15 cellular contexts compared by ENCODE assay signal in genomic region chr3:183202004-183202722, GRCh38. TPM values are rescaled to one million over a fixed set of nuclear protein-coding genes. Genes with fewer than 3 reads are reported as not detected.
DNase-seq lines count a peak whose midpoint lies in the region; ATAC-seq and TF ChIP-seq lines count a peak whose summit lies in the region.
"Had no signal": no experiment of that assay in that cellular context is flagged by ENCODE, and none has a peak within 500 bp of the region (broad histone marks: within the 10 kb centered on the region; RNA-seq: fewer than 3 reads in every experiment).

No MANE protein-coding gene starts in this region.

- no peak for DNase-seq in activated T-cell treated with anti-CD3 and anti-CD28 coated beads, Interleukin-2, amount 50 U/mL, for 24 hours
- no peak for DNase-seq in activated T-cell treated with anti-CD3 and anti-CD28 coated beads, Interleukin-2, amount 50 U/mL, for 48 hours
- DNase-seq in T-helper 2 cell treated with Interferon-gamma antibody and Interleukin-4, amounts not matched to agents 5 μg/mL and 100 μg/mL, for 36 hours (ENCODE audit: low spot score) = no peak
- peak; percentile 12 for DNase-seq in central memory CD4-positive, alpha-beta T cell
- DNase-seq in stimulated activated effector memory CD8-positive, alpha-beta T cell treated with anti-CD3 and anti-CD28 coated beads, Interleukin-12 subunit alpha, Interleukin-12 subunit beta, amount 100 ng/mL, for 72 hours (ENCODE audit: low spot score in 2 of 2) = no peak
- DNase-seq in BE2C = no peak
- no peak for DNase-seq in nucleus accumbens (lab: John Stamatoyannopoulos, UW)
- DNase-seq: DMS 273 treated with DMSO at 0.1 percent for 48 hours, NCI-H226, posterior cingulate gyrus, spleen had no signal

- TF ChIP-seq CTCF in BE2C (IDR thresholded peaks at IDR 0.05; ENCODE audit: low read depth, low read length) = no peak

- H3K36me3 Mint-ChIP-seq in activated T-cell treated with anti-CD3 and anti-CD28 coated beads, Interleukin-2, amount 50 U/mL, for 24 hours (ENCODE audit: low read depth) = peaks cover 16% of the 10 kb centered on the region
- peaks cover 25% of the 10 kb centered on the region for H3K36me3 Mint-ChIP-seq in T-helper 2 cell treated with Interferon-gamma antibody and Interleukin-4, amounts not matched to agents 5 μg/mL and 100 μg/mL, for 36 hours (ENCODE audit: low read depth)
- no peaks in the 10 kb centered on the region for H3K36me3 Mint-ChIP-seq in stimulated activated effector memory CD8-positive, alpha-beta T cell treated with anti-CD3 and anti-CD28 coated beads, Interleukin-12 subunit alpha, Interleukin-12 subunit beta, amount 100 ng/mL, for 72 hours

- H3K9me3 ChIP-seq in BE2C = no peaks in the 10 kb centered on the region

- no peaks in the 10 kb centered on the region for H3K4me1 ChIP-seq in BE2C

- peaks cover 20% of the 10 kb centered on the region for H3K9me3 Mint-ChIP-seq in activated T-cell treated with anti-CD3 and anti-CD28 coated beads, Interleukin-2, amount 50 U/mL, for 24 hours
- H3K9me3 Mint-ChIP-seq in T-helper 2 cell treated with Interferon-gamma antibody and Interleukin-4, amounts not matched to agents 5 μg/mL and 100 μg/mL, for 36 hours = peaks cover 20% of the 10 kb centered on the region
- H3K9me3 Mint-ChIP-seq in stimulated activated effector memory CD8-positive, alpha-beta T cell treated with anti-CD3 and anti-CD28 coated beads, Interleukin-12 subunit alpha, Interleukin-12 subunit beta, amount 100 ng/mL, for 72 hours = peaks cover 7% of the 10 kb centered on the region

- no peak overlapping the region for H3K4me3 ChIP-seq in BE2C (ENCODE audit: low read depth, low read length)
- H3K4me3 ChIP-seq: PC-9 had no signal

- H3K27me3 ChIP-seq in BE2C = no peaks in the 10 kb centered on the region
- H3K27me3 ChIP-seq: spleen had no signal

- ATAC-seq in stimulated activated effector memory CD8-positive, alpha-beta T cell treated with anti-CD3 and anti-CD28 coated beads, Interleukin-12 subunit alpha, Interleukin-12 subunit beta, amount 100 ng/mL, for 72 hours = peak; percentile 79
- no peak for ATAC-seq in GM19328 (IDR thresholded peaks at IDR 0.05; ENCODE audit: unreplicated experiment)

- no peaks in the 10 kb centered on the region for H3K36me3 ChIP-seq in BE2C
- H3K36me3 ChIP-seq: spleen had no signal

- peak overlapping the region; percentile 30 for H3K27ac Mint-ChIP-seq in activated T-cell treated with anti-CD3 and anti-CD28 coated beads, Interleukin-2, amount 50 U/mL, for 24 hours
- peak overlapping the region; percentile 69 for H3K27ac Mint-ChIP-seq in T-helper 2 cell treated with Interferon-gamma antibody and Interleukin-4, amounts not matched to agents 5 μg/mL and 100 μg/mL, for 36 hours
- no peak overlapping the region for H3K27ac Mint-ChIP-seq in stimulated activated effector memory CD8-positive, alpha-beta T cell treated with anti-CD3 and anti-CD28 coated beads, Interleukin-12 subunit alpha, Interleukin-12 subunit beta, amount 100 ng/mL, for 72 hours
- H3K27ac Mint-ChIP-seq: dendritic cell treated with granulocyte-macrophage colony-stimulating factor and Interleukin-4, amounts not matched to agents 40 ng/mL and 50 ng/mL, for 4 days; type B pancreatic cell had no signal

- no peak overlapping the region for H3K4me3 Mint-ChIP-seq in activated T-cell treated with anti-CD3 and anti-CD28 coated beads, Interleukin-2, amount 50 U/mL, for 24 hours
- H3K4me3 Mint-ChIP-seq in T-helper 2 cell treated with Interferon-gamma antibody and Interleukin-4, amounts not matched to agents 5 μg/mL and 100 μg/mL, for 36 hours = peak overlapping the region; percentile 62
- H3K4me3 Mint-ChIP-seq in stimulated activated effector memory CD8-positive, alpha-beta T cell treated with anti-CD3 and anti-CD28 coated beads, Interleukin-12 subunit alpha, Interleukin-12 subunit beta, amount 100 ng/mL, for 72 hours = peak overlapping the region; percentile 46
- H3K4me3 Mint-ChIP-seq: dendritic cell treated with granulocyte-macrophage colony-stimulating factor and Interleukin-4, amounts not matched to agents 40 ng/mL and 50 ng/mL, for 4 days; type B pancreatic cell had no signal

- no peaks in the 10 kb centered on the region for H3K27me3 Mint-ChIP-seq in activated T-cell treated with anti-CD3 and anti-CD28 coated beads, Interleukin-2, amount 50 U/mL, for 24 hours
- no peaks in the 10 kb centered on the region for H3K27me3 Mint-ChIP-seq in T-helper 2 cell treated with Interferon-gamma antibody and Interleukin-4, amounts not matched to agents 5 μg/mL and 100 μg/mL, for 36 hours (ENCODE audit: low read depth)
- H3K27me3 Mint-ChIP-seq: dendritic cell treated with granulocyte-macrophage colony-stimulating factor and Interleukin-4, amounts not matched to agents 40 ng/mL and 50 ng/mL, for 4 days had no signal

- H3K4me1 Mint-ChIP-seq in activated T-cell treated with anti-CD3 and anti-CD28 coated beads, Interleukin-2, amount 50 U/mL, for 24 hours (ENCODE audit: low read depth) = peaks cover 30% of the 10 kb centered on the region
- peaks cover 19% of the 10 kb centered on the region for H3K4me1 Mint-ChIP-seq in T-helper 2 cell treated with Interferon-gamma antibody and Interleukin-4, amounts not matched to agents 5 μg/mL and 100 μg/mL, for 36 hours (ENCODE audit: low read depth)
- H3K4me1 Mint-ChIP-seq in stimulated activated effector memory CD8-positive, alpha-beta T cell treated with anti-CD3 and anti-CD28 coated beads, Interleukin-12 subunit alpha, Interleukin-12 subunit beta, amount 100 ng/mL, for 72 hours = peaks cover 16% of the 10 kb centered on the region

RNA-seq across cellular contexts. Expression of gene LAMP3, which starts 39.6 kb away (rescaled TPM):
- 0.17 TPM for polyA plus RNA-seq in BE2C (2012; ENCODE audit: insufficient read depth, insufficient read length, low read depth)

RNA-seq across cellular contexts. Expression of gene B3GNT5, which starts 50.9 kb away (rescaled TPM):
- polyA plus RNA-seq in BE2C (2012; ENCODE audit: insufficient read depth, insufficient read length, low read depth) = 1.2 TPM
